Comparison of ENCODE assay signal across 8 cellular contexts in genomic region chr17:3668279-3669084, GRCh38. TPM values are rescaled to one million over a fixed set of nuclear protein-coding genes. Genes with fewer than 3 reads are reported as not detected.
DNase-seq lines count a peak whose midpoint lies in the region; ATAC-seq, FAIRE-seq and TF ChIP-seq lines count a peak whose summit lies in the region.

Gene EMC6 (plus strand): TSS chr17:3668812. CDS start chr17:3669147, 335 bp downstream.
Gene TAX1BP3 (minus strand): TSS chr17:3668578. CDS start chr17:3668526, 52 bp downstream.

- ATAC-seq in GM21423 (IDR thresholded peaks at IDR 0.05; ENCODE audit: unreplicated experiment), result peak; percentile 89

- H3K27me3 ChIP-seq in HUES64 (ENCODE audit: insufficient read depth, low read length) (no peaks in the 10 kb centered on the region), OCI-LY1 (ENCODE audit: insufficient read depth, low read length) (no peaks in the 10 kb centered on the region)

- no peaks in the 10 kb centered on the region for H4K20me1 ChIP-seq in OCI-LY1 (ENCODE audit: insufficient read depth, low read length)

- no peaks in the 10 kb centered on the region for H3K9me2 ChIP-seq in OCI-LY1 (ENCODE audit: low read depth, low read length)

- H3F3A ChIP-seq in OCI-LY1 (ENCODE audit: insufficient read depth, low read length), result no peaks in the 10 kb centered on the region

- H3K9me3 ChIP-seq in HUES64 (ENCODE audit: insufficient read depth, low read depth, low read length), result no peaks in the 10 kb centered on the region
- H3K9me3 ChIP-seq in OCI-LY1 (ENCODE audit: low read length), result no peaks in the 10 kb centered on the region
- no peaks in the 10 kb centered on the region for H3K9me3 ChIP-seq in mesodermal cell (ENCODE audit: control insufficient read depth, low read length)

- H3K36me3 ChIP-seq in HUES64 (ENCODE audit: insufficient read depth, low read length), result peaks cover 15% of the 10 kb centered on the region
- H3K36me3 ChIP-seq in OCI-LY1 (ENCODE audit: insufficient read depth, low read length), result no peaks in the 10 kb centered on the region; the same call in 1 of the 2 replicates
- peaks cover 41% of the 10 kb centered on the region for H3K36me3 ChIP-seq in mesodermal cell (ENCODE audit: control insufficient read depth, insufficient read depth, low read length)

- DNase-seq in Caki2 (ENCODE audit: low read depth), result peak; percentile 96
- peak; percentile 99 for DNase-seq in activated CD8-positive, alpha-beta memory T cell treated with anti-CD3 and anti-CD28 coated beads, Interleukin-2, amount 50 U/mL, for 4 hours
- peak; percentile 94 to 99 for DNase-seq in stimulated activated CD8-positive, alpha-beta memory T cell treated with anti-CD3 and anti-CD28 coated beads, Interleukin-15, amount 100 ng/mL, for 4 hours (ENCODE audit: low read depth in 2 of 2)

- H3K79me2 ChIP-seq in OCI-LY1 (ENCODE audit: insufficient read depth, low read length), result 0 out of 2 replicates have a peak, but pooled peaks cover 7% of the 10 kb centered on the region

- H3K27ac ChIP-seq in HUES64 (ENCODE audit: low read depth, low read length) (peak within 1 kb of the TSS; percentile 100), OCI-LY1 (ENCODE audit: low read depth, low read length, poor library complexity, severe bottlenecking) (peak within 1 kb of the TSS; percentile 24), mesodermal cell (ENCODE audit: low read depth, low read length, severe bottlenecking) (peak within 1 kb of the TSS; percentile 100)

- no peak for TF ChIP-seq CTCF in OCI-LY1 (IDR thresholded peaks at IDR 0.05; ENCODE audit: low read length)

- peaks cover 4% of the 10 kb centered on the region for H3K4me1 ChIP-seq in HUES64 (ENCODE audit: insufficient read depth, low read length)
- H3K4me1 ChIP-seq in OCI-LY1 (ENCODE audit: insufficient read depth, low read length, severe bottlenecking), result peaks cover 22% of the 10 kb centered on the region
- peaks cover 5% of the 10 kb centered on the region for H3K4me1 ChIP-seq in mesodermal cell (ENCODE audit: control insufficient read depth, insufficient read depth, low read length, poor library complexity, severe bottlenecking)

- peak within 1 kb of the TSS; percentile 87 for H3K4me2 ChIP-seq in OCI-LY1 (ENCODE audit: low read length)

- H3K4me3 ChIP-seq in HUES64 (ENCODE audit: low read length), result peak within 1 kb of the TSS; percentile 94
- H3K4me3 ChIP-seq in OCI-LY1 (ENCODE audit: low read depth, low read length, poor library complexity, severe bottlenecking), result peak within 1 kb of the TSS; percentile 84
- peak within 1 kb of the TSS; percentile 97 for H3K4me3 ChIP-seq in mesodermal cell (ENCODE audit: extremely low read depth, insufficient read depth, low read length, poor library complexity, severe bottlenecking)

- H3K9ac ChIP-seq in HUES64 (ENCODE audit: low read depth, low read length) (peak within 1 kb of the TSS; percentile 95), OCI-LY1 (ENCODE audit: low read length) (peak within 1 kb of the TSS; percentile 86)

- H2AFZ ChIP-seq in OCI-LY1 (ENCODE audit: low read length), result 0 out of 2 replicates have a peak within 1 kb of the TSS, but pooled peaks have one; percentile 14

- in situ Hi-C loops in Caki2 (cut with HindIII; ENCODE audit: low pct_unique_long_range_greater_than_20kb, low sequenced_read_pairs), result no loop called here

- WGBS in HUES64, result under 1% methylated on average over 89 of the region's 89 CpGs
- WGBS in mesodermal cell (ENCODE audit: insufficient coverage in 2 of 2), 2 experiments, result 0% methylated on average over 72 to 84 of the region's 89 CpGs

- peak; percentile 71 for FAIRE-seq in endometrium (lab: Jason Lieb, UNC)

RNA-seq across cellular contexts. Expression of gene EMC6, which starts in this region (rescaled TPM):
- 19.1 and 34.7 TPM in 2 replicates for total RNA-seq in Caki2 (2014; rRNA removed; shearing (Covaris generic); ENCODE audit: low replicate concordance)
- 87.7 TPM for polyA plus RNA-seq in HUES64 (2013, experiment 1 of 2)
- 82.5 TPM for polyA plus RNA-seq in HUES64 (2013, experiment 2 of 2)
- polyA plus RNA-seq in mesodermal cell (2013, experiment 1 of 2), result 82.4 TPM
- 69.8 TPM for polyA plus RNA-seq in mesodermal cell (2013, experiment 2 of 2)

RNA-seq across cellular contexts. Expression of gene TAX1BP3, which starts in this region (rescaled TPM):
- total RNA-seq in Caki2 (2014; rRNA removed; shearing (Covaris generic); ENCODE audit: low replicate concordance), result 136 and 157 TPM in 2 replicates
- polyA plus RNA-seq in HUES64 (2013, experiment 1 of 2), result 60.6 TPM
- 63.4 TPM for polyA plus RNA-seq in HUES64 (2013, experiment 2 of 2)
- polyA plus RNA-seq in mesodermal cell (2013, experiment 1 of 2), result 156 TPM
- polyA plus RNA-seq in mesodermal cell (2013, experiment 2 of 2), result 123 TPM

Comparison
In these comparisons a context has a peak if more than half of its experiments do, and no peak if none do; other contexts are left out.
1. Peak in every context shown above with its lines: DNase-seq, ATAC-seq, H3K4me3 ChIP-seq and H3K27ac ChIP-seq.
2. H3K27ac ChIP-seq: peak in every context shown above with its lines; median percentile 100 in HUES64; 100 in mesodermal cell; 24 in OCI-LY1.